In the genomic region with DNA sequence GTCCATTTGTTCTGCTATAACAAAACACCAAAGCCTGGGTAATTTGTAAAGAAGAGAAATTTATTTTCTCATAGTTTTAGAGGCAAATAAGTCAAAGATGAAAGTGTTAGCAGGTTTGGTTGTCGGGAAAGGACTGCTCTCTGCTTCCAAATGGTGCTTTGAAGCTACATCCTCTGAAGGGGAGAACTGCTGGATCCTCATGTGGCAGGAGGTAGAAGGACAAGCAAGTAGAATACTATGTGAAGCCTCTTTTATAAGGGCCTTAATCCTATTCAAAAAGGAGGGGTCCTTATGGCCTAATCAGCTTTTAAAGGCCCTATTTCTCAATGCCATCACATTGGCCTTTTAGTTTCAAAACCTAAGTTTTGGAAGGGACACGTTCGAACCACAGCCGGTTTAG, we compare ENCODE assay signal across 27 cellular contexts.
"Had no signal": no experiment of that assay in that cellular context is flagged by ENCODE, and none has a peak within 500 bp of the region (broad histone marks: within the 10 kb centered on the region; RNA-seq: fewer than 3 reads in every experiment).

No MANE protein-coding gene starts in this region.

- H3K4me3 ChIP-seq: coronary artery, dorsolateral prefrontal cortex, esophagus muscularis mucosa, gastrocnemius medialis had no signal

- H3K36me3 Mint-ChIP-seq: activated naive CD4-positive, alpha-beta T cell treated with anti-CD3 and anti-CD28 coated beads, Interleukin-2, amount 10 ng/mL, durations not matched to agents 7 days and 5 days; activated naive CD4-positive, alpha-beta T cell treated with anti-CD3 and anti-CD28 coated beads, Interleukin-2, amount 50 U/mL, for 72 hours; activated naive CD8-positive, alpha-beta T cell treated with anti-CD3 and anti-CD28 coated beads, Interleukin-2, amount 10 ng/mL, durations not matched to agents 7 days and 5 days had no signal

- H3K4me1 ChIP-seq: esophagus muscularis mucosa, foreskin keratinocyte, gastrocnemius medialis had no signal

- DNase-seq: activated CD4-positive, alpha-beta memory T cell treated with anti-CD3 and anti-CD28 coated beads, Interleukin-2, amount 10 ng/mL, durations not matched to agents 7 days and 5 days; activated CD4-positive, alpha-beta T cell treated with anti-CD3 and anti-CD28 coated beads for 1 hour; activated CD4-positive, alpha-beta T cell treated with anti-CD3 and anti-CD28 coated beads for 4 hours; activated CD4-positive, alpha-beta T cell treated with anti-CD3 and anti-CD28 coated beads, Interleukin-2, amount 10 ng/mL, durations not matched to agents 7 days and 5 days; activated CD4-positive, alpha-beta T cell treated with anti-CD3 and anti-CD28 coated beads, Interleukin-2, amount 50 U/mL, for 4 hours; activated CD8-positive, alpha-beta memory T cell treated with anti-CD3 and anti-CD28 coated beads, Interleukin-2, amount 50 U/mL, for 48 hours; activated gamma-delta T cell; activated naive CD4-positive, alpha-beta T cell; activated naive CD4-positive, alpha-beta T cell treated with anti-CD3 and anti-CD28 coated beads, Interleukin-2, amount 10 ng/mL, durations not matched to agents 7 days and 5 days; activated naive CD8-positive, alpha-beta T cell treated with anti-CD3 and anti-CD28 coated beads, Interleukin-2, amount 10 ng/mL, durations not matched to agents 7 days and 5 days; activated T-cell treated with anti-CD3 and anti-CD28 coated beads for 4 hours; activated T-cell treated with anti-CD3 and anti-CD28 coated beads, Interleukin-2, amount 50 U/mL, for 24 hours; activated T-cell treated with anti-CD3 and anti-CD28 coated beads, Interleukin-2, amount 50 U/mL, for 72 hours; anterior cingulate cortex; brain microvascular endothelial cell; dorsolateral prefrontal cortex; effector memory CD4-positive, alpha-beta T cell; erythroblast; foreskin keratinocyte; gastrocnemius medialis; glutamatergic neuron; T-helper 2 cell had no signal

- ATAC-seq: activated naive CD4-positive, alpha-beta T cell treated with anti-CD3 and anti-CD28 coated beads, Interleukin-2, amount 50 U/mL, for 72 hours; activated T-cell treated with anti-CD3 and anti-CD28 coated beads, Interleukin-2, amount 50 U/mL, for 72 hours; foreskin keratinocyte; gastrocnemius medialis had no signal

- H3K4me3 Mint-ChIP-seq: activated CD4-positive, alpha-beta memory T cell treated with anti-CD3 and anti-CD28 coated beads, Interleukin-2, amount 10 ng/mL, durations not matched to agents 7 days and 5 days; activated CD4-positive, alpha-beta T cell treated with anti-CD3 and anti-CD28 coated beads, Interleukin-2, amount 10 ng/mL, durations not matched to agents 7 days and 5 days; activated naive CD4-positive, alpha-beta T cell treated with anti-CD3 and anti-CD28 coated beads, Interleukin-2, amount 10 ng/mL, durations not matched to agents 7 days and 5 days; activated naive CD8-positive, alpha-beta T cell treated with anti-CD3 and anti-CD28 coated beads, Interleukin-2, amount 10 ng/mL, durations not matched to agents 7 days and 5 days; activated T-cell treated with anti-CD3 and anti-CD28 coated beads, Interleukin-2, amount 50 U/mL, for 24 hours; activated T-cell treated with anti-CD3 and anti-CD28 coated beads, Interleukin-2, amount 50 U/mL, for 72 hours; central memory CD8-positive, alpha-beta T cell; dendritic cell treated with granulocyte-macrophage colony-stimulating factor and Interleukin-4, amounts not matched to agents 40 ng/mL and 50 ng/mL, for 4 days had no signal

- H3K9me3 ChIP-seq: esophagus muscularis mucosa, gastrocnemius medialis had no signal

- H3K9me3 Mint-ChIP-seq: activated CD4-positive, alpha-beta T cell treated with anti-CD3 and anti-CD28 coated beads, Interleukin-2, amount 10 ng/mL, durations not matched to agents 7 days and 5 days; dendritic cell treated with granulocyte-macrophage colony-stimulating factor and Interleukin-4, amounts not matched to agents 40 ng/mL and 50 ng/mL, for 4 days had no signal

- H3K4me1 Mint-ChIP-seq: activated CD4-positive, alpha-beta memory T cell treated with anti-CD3 and anti-CD28 coated beads, Interleukin-2, amount 10 ng/mL, durations not matched to agents 7 days and 5 days; activated CD4-positive, alpha-beta T cell treated with anti-CD3 and anti-CD28 coated beads, Interleukin-2, amount 10 ng/mL, durations not matched to agents 7 days and 5 days; activated naive CD4-positive, alpha-beta T cell treated with anti-CD3 and anti-CD28 coated beads, Interleukin-2, amount 10 ng/mL, durations not matched to agents 7 days and 5 days; activated naive CD8-positive, alpha-beta T cell treated with anti-CD3 and anti-CD28 coated beads, Interleukin-2, amount 10 ng/mL, durations not matched to agents 7 days and 5 days; central memory CD8-positive, alpha-beta T cell had no signal

- H3K27ac Mint-ChIP-seq: activated CD4-positive, alpha-beta memory T cell treated with anti-CD3 and anti-CD28 coated beads, Interleukin-2, amount 10 ng/mL, durations not matched to agents 7 days and 5 days; activated CD4-positive, alpha-beta T cell treated with anti-CD3 and anti-CD28 coated beads, Interleukin-2, amount 10 ng/mL, durations not matched to agents 7 days and 5 days; activated naive CD4-positive, alpha-beta T cell treated with anti-CD3 and anti-CD28 coated beads, Interleukin-2, amount 10 ng/mL, durations not matched to agents 7 days and 5 days; activated naive CD4-positive, alpha-beta T cell treated with anti-CD3 and anti-CD28 coated beads, Interleukin-2, amount 50 U/mL, for 72 hours; activated naive CD8-positive, alpha-beta T cell treated with anti-CD3 and anti-CD28 coated beads, Interleukin-2, amount 10 ng/mL, durations not matched to agents 7 days and 5 days; activated T-cell treated with anti-CD3 and anti-CD28 coated beads, Interleukin-2, amount 50 U/mL, for 24 hours; activated T-cell treated with anti-CD3 and anti-CD28 coated beads, Interleukin-2, amount 50 U/mL, for 72 hours; dendritic cell treated with granulocyte-macrophage colony-stimulating factor and Interleukin-4, amounts not matched to agents 40 ng/mL and 50 ng/mL, for 4 days had no signal

- H3K36me3 ChIP-seq: brain microvascular endothelial cell, esophagus muscularis mucosa, gastrocnemius medialis had no signal

- H3K27me3 Mint-ChIP-seq: activated CD4-positive, alpha-beta memory T cell treated with anti-CD3 and anti-CD28 coated beads, Interleukin-2, amount 10 ng/mL, durations not matched to agents 7 days and 5 days; activated CD4-positive, alpha-beta T cell treated with anti-CD3 and anti-CD28 coated beads, Interleukin-2, amount 10 ng/mL, durations not matched to agents 7 days and 5 days; activated naive CD4-positive, alpha-beta T cell treated with anti-CD3 and anti-CD28 coated beads, Interleukin-2, amount 10 ng/mL, durations not matched to agents 7 days and 5 days; activated naive CD8-positive, alpha-beta T cell treated with anti-CD3 and anti-CD28 coated beads, Interleukin-2, amount 10 ng/mL, durations not matched to agents 7 days and 5 days; activated T-cell treated with anti-CD3 and anti-CD28 coated beads, Interleukin-2, amount 50 U/mL, for 24 hours; central memory CD8-positive, alpha-beta T cell; dendritic cell treated with granulocyte-macrophage colony-stimulating factor and Interleukin-4, amounts not matched to agents 40 ng/mL and 50 ng/mL, for 4 days had no signal

- H3K27me3 ChIP-seq: brain microvascular endothelial cell, dorsolateral prefrontal cortex, esophagus muscularis mucosa, foreskin keratinocyte, gastrocnemius medialis had no signal

- H3K27ac ChIP-seq: brain microvascular endothelial cell, coronary artery, dorsolateral prefrontal cortex, esophagus muscularis mucosa, foreskin keratinocyte, gastrocnemius medialis had no signal
